16 cellular contexts compared by ENCODE assay signal in genomic region chr9:133592731-133593409, GRCh38. TPM values are rescaled to one million over a fixed set of nuclear protein-coding genes. Genes with fewer than 3 reads are reported as not detected.
DNase-seq lines count a peak whose midpoint lies in the region; ATAC-seq and TF ChIP-seq lines count a peak whose summit lies in the region.
"Had no signal": no experiment of that assay in that cellular context is flagged by ENCODE, and none has a peak within 500 bp of the region (broad histone marks: within the 10 kb centered on the region; RNA-seq: fewer than 3 reads in every experiment).

No MANE protein-coding gene starts in this region.

- H3K4me2 ChIP-seq in IMR-90 (ENCODE audit: low read depth, low read length) = no peak overlapping the region
- H3K4me2 ChIP-seq: smooth muscle cell had no signal

- peaks cover 14 to 41% of the 10 kb centered on the region in 2 donors for H3K27me3 Mint-ChIP-seq in effector memory CD8-positive, alpha-beta T cell
- H3K27me3 Mint-ChIP-seq: activated naive CD8-positive, alpha-beta T cell treated with anti-CD3 and anti-CD28 coated beads, Interleukin-2, amount 10 ng/mL, durations not matched to agents 7 days and 5 days had no signal

- H3K4me1 ChIP-seq in IMR-90 (ENCODE audit: control insufficient read depth, insufficient read depth, low read length) (no peaks in the 10 kb centered on the region), right lobe of liver (no peaks in the 10 kb centered on the region)
- H3K4me1 ChIP-seq: left ventricle myocardium inferior had no signal

- H2AK9ac ChIP-seq in IMR-90 (replicated peaks; ENCODE audit: low read depth, low read length, poor library complexity) = no peak overlapping the region

- no peak overlapping the region for H3K14ac ChIP-seq in IMR-90 (replicated peaks; ENCODE audit: low read depth, low read length)

- no peak overlapping the region for H2AFZ ChIP-seq in IMR-90 (replicated peaks; ENCODE audit: low read length, poor library complexity)

- no peak overlapping the region for H3K27ac Mint-ChIP-seq in effector memory CD8-positive, alpha-beta T cell
- H3K27ac Mint-ChIP-seq: activated naive CD8-positive, alpha-beta T cell treated with anti-CD3 and anti-CD28 coated beads, Interleukin-2, amount 10 ng/mL, durations not matched to agents 7 days and 5 days; nephron progenitor cell; T-cell had no signal

- no peaks in the 10 kb centered on the region for H3K36me3 ChIP-seq in IMR-90 (ENCODE audit: control insufficient read depth, insufficient read depth, low read length)
- no peaks in the 10 kb centered on the region for H3K36me3 ChIP-seq in right lobe of liver
- H3K36me3 ChIP-seq: left ventricle myocardium inferior, thoracic aorta had no signal

- 72% methylated on average over 7 of the region's 17 CpGs; no CpG with 5 or more reads in 1 of the 2 experiments for WGBS in IMR-90 (ENCODE audit: extremely low coverage in 2 of 2, insufficient read length in 1 of 2), 2 experiments
- no CpG with 5 or more reads among the region's 17 CpGs for WGBS in right lobe of liver (ENCODE audit: insufficient coverage, low coverage, low lambda C conversion rate, missing lambda C conversion rate)

- no peak overlapping the region for H3K18ac ChIP-seq in IMR-90 (ENCODE audit: low read depth, low read length)

- no peak overlapping the region for H2BK120ac ChIP-seq in IMR-90 (ENCODE audit: low read depth, low read length)

- no peak overlapping the region for H2BK15ac ChIP-seq in IMR-90 (ENCODE audit: low read depth, low read length)

- intact Hi-C loops in IMR-90 (cut with micrococcal nuclease) = no loop called here
- intact Hi-C loops in right lobe of liver (cut with DNase I) = no loop called here

- no peaks in the 10 kb centered on the region for H3K36me3 Mint-ChIP-seq in effector memory CD8-positive, alpha-beta T cell (ENCODE audit: insufficient read depth)
- H3K36me3 Mint-ChIP-seq: activated naive CD8-positive, alpha-beta T cell treated with anti-CD3 and anti-CD28 coated beads, Interleukin-2, amount 10 ng/mL, durations not matched to agents 7 days and 5 days had no signal

- H3K56ac ChIP-seq in IMR-90 (ENCODE audit: extremely low read depth, insufficient read depth, low read length) = no peak overlapping the region

- ATAC-seq in IMR-90 (ENCODE audit: low read depth) = no peak
- ATAC-seq in right lobe of liver = peak in 2 of 4 donors; percentile 21 to 30
- ATAC-seq in GM21390 (IDR thresholded peaks at IDR 0.05; ENCODE audit: unreplicated experiment) = no peak
- no peak for ATAC-seq in effector memory CD8-positive, alpha-beta T cell (replicated peaks)
- ATAC-seq: T-cell had no signal

- H3K4me3 Mint-ChIP-seq in effector memory CD8-positive, alpha-beta T cell = no peak overlapping the region
- H3K4me3 Mint-ChIP-seq: activated naive CD8-positive, alpha-beta T cell treated with anti-CD3 and anti-CD28 coated beads, Interleukin-2, amount 10 ng/mL, durations not matched to agents 7 days and 5 days; nephron progenitor cell; T-cell had no signal

- peak; percentile 29; the same call in 1 of the 2 replicates for TF ChIP-seq RAD21 in IMR-90 (IDR thresholded peaks at IDR 0.05; ENCODE audit: low read length)

- no peak overlapping the region for H3K4ac ChIP-seq in IMR-90 (ENCODE audit: low read depth, low read length)

- H3K27me3 ChIP-seq in IMR-90 (ENCODE audit: control insufficient read depth, insufficient read depth, low read length) (peaks cover 10% of the 10 kb centered on the region; the same call in 1 of the 2 replicates), right lobe of liver (no peaks in the 10 kb centered on the region)

- H3K27ac ChIP-seq in IMR-90 (ENCODE audit: insufficient read depth, low read length) = no peak overlapping the region
- no peak overlapping the region for H3K27ac ChIP-seq in right lobe of liver
- H3K27ac ChIP-seq: 22Rv1, left ventricle myocardium inferior, thoracic aorta had no signal

- no peak overlapping the region for H3K4me3 ChIP-seq in IMR-90 (ENCODE audit: insufficient read depth, low read depth, low read length)
- H3K4me3 ChIP-seq in right lobe of liver = no peak overlapping the region
- H3K4me3 ChIP-seq: left ventricle myocardium inferior, smooth muscle cell, thoracic aorta had no signal

- H3K9me3 ChIP-seq in IMR-90 (ENCODE audit: control insufficient read depth, insufficient read depth, low read length) = peaks cover 15% of the 10 kb centered on the region
- no peaks in the 10 kb centered on the region for H3K9me3 ChIP-seq in right lobe of liver

- no peak overlapping the region for H4K5ac ChIP-seq in IMR-90 (ENCODE audit: low read depth, low read length)

- in situ Hi-C loops in IMR-90 (cut with MboI; ENCODE audit: low sequenced_read_pairs) = no loop called here

- H4K91ac ChIP-seq in IMR-90 (ENCODE audit: insufficient read depth, low read depth, low read length) = no peak overlapping the region

- no peaks in the 10 kb centered on the region for H3K9me1 ChIP-seq in IMR-90 (ENCODE audit: insufficient read depth, low read length)

- H3K23ac ChIP-seq in IMR-90 (ENCODE audit: low read depth, low read length) = no peak overlapping the region

- H2BK5ac ChIP-seq in IMR-90 (ENCODE audit: low read depth, low read length, poor library complexity, severe bottlenecking) = no peak overlapping the region

- BruUV-seq in IMR-90 (replicated peaks; lab: Mats Ljungman, UMichigan) = no TSS peak

- no peaks in the 10 kb centered on the region for H3K79me1 ChIP-seq in IMR-90 (ENCODE audit: low read depth in 1 of 2, low read length in 2 of 2)

- peaks cover 4 to 21% of the 10 kb centered on the region in 2 donors for H3K9me3 Mint-ChIP-seq in effector memory CD8-positive, alpha-beta T cell

- no peak overlapping the region for H4K8ac ChIP-seq in IMR-90 (ENCODE audit: low read depth in 2 of 2, low read length in 2 of 2)

- TF ChIP-seq CTCF in IMR-90 (conservative IDR thresholded peaks at IDR 0.05; ENCODE audit: low read depth, low read length) (0 out of 2 replicates have a peak, but pooled peaks have one; percentile 19), right lobe of liver (IDR thresholded peaks at IDR 0.05) (peak in 3 of 4 donors; percentile 11 to 16 (median 13))

- POLR2A ChIA-PET in IMR-90 (lab: Charles Lee; ENCODE audit: unreplicated experiment) = no interaction called here

- H2AK5ac ChIP-seq in IMR-90 (ENCODE audit: low read depth, low read length) = no peak overlapping the region

- no peaks in the 10 kb centered on the region; the same call in 1 of the 2 replicates for H4K20me1 ChIP-seq in IMR-90 (ENCODE audit: insufficient read depth, low read length)

- no peak overlapping the region for H2BK20ac ChIP-seq in IMR-90 (ENCODE audit: low read depth, low read length)

- no peak for TF ChIP-seq POLR2A in IMR-90 (IDR thresholded peaks at IDR 0.05; ENCODE audit: low read depth, low read length)
- TF ChIP-seq POLR2A in right lobe of liver (IDR thresholded peaks at IDR 0.05) = no peak

- peaks cover 2 to 3% of the 10 kb centered on the region in 2 donors for H3K4me1 Mint-ChIP-seq in effector memory CD8-positive, alpha-beta T cell (ENCODE audit: low read depth in 2 of 2)
- H3K4me1 Mint-ChIP-seq: activated naive CD8-positive, alpha-beta T cell treated with anti-CD3 and anti-CD28 coated beads, Interleukin-2, amount 10 ng/mL, durations not matched to agents 7 days and 5 days; nephron progenitor cell; T-cell had no signal

- CTCF ChIA-PET in IMR-90 (lab: Yijun Ruan, JAX) = no interaction called here

- H3K9ac ChIP-seq in IMR-90 (ENCODE audit: low read depth, low read length) = no peak overlapping the region

- dilution Hi-C loops in IMR-90 (cut with HindIII; ENCODE audit: low sequenced_read_pairs, unreplicated experiment) = no loop called here

- DNase-seq in DMS53 (lab: John Stamatoyannopoulos, UW) = peak; percentile 24
- DNase-seq in DMS53 treated with DMSO at 0.1 percent for 48 hours (lab: John Stamatoyannopoulos, UW; ENCODE audit: unreplicated experiment) = no peak
- DNase-seq in IMR-90 = no peak
- DNase-seq in amniotic epithelial cell (ENCODE audit: low read depth) = peak; percentile 16
- DNase-seq in right lobe of liver = peak in 1 of 3 donors; percentile 17
- no peak for DNase-seq in kidney glomerular epithelial cell (lab: John Stamatoyannopoulos, UW)
- DNase-seq in effector memory CD8-positive, alpha-beta T cell = no peak
- DNase-seq: activated naive CD8-positive, alpha-beta T cell treated with anti-CD3 and anti-CD28 coated beads, Interleukin-2, amount 10 ng/mL, durations not matched to agents 7 days and 5 days; left ventricle myocardium inferior; NCI-H2029; nephron progenitor cell had no signal

TF ChIP-seq in IMR-90, 13 proteins besides CTCF, POLR2A, EP300 and RAD21:
- TF ChIP-seq RFX5 (IDR thresholded peaks at IDR 0.05; ENCODE audit: low read depth, low read length) (no peak), SMC3 (IDR thresholded peaks at IDR 0.05; ENCODE audit: low read depth, low read length) (peak; percentile 19; the same call in 1 of the 2 replicates)
TF ChIP-seq in IMR-90: peak in this region for 1.

RNA-seq across cellular contexts. Expression of gene FAM163B, which starts 16.3 kb away (rescaled TPM):
- not detected in 2 replicates for total RNA-seq in IMR-90 (2012; rRNA removed)
- polyA plus RNA-seq in IMR-90 (2012; rRNA removed) = not detected in 2 replicates
- not detected in 2 replicates for polyA plus RNA-seq in IMR-90 (2012; cell fraction: cytosol; rRNA removed)
- polyA plus RNA-seq in IMR-90 (2012; cell fraction: nucleus; rRNA removed; ENCODE audit: low replicate concordance) = not detected in 2 replicates
- 1 to 10 TPM; 1.6 to 5.8 (median 3.0) TPM for total RNA-seq in right lobe of liver
- total RNA-seq: activated naive CD8-positive, alpha-beta T cell treated with anti-CD3 and anti-CD28 coated beads, Interleukin-2, amount 10 ng/mL, durations not matched to agents 7 days and 5 days; left ventricle myocardium inferior; T-cell; thoracic aorta had no signal

RNA-seq across cellular contexts. Expression of gene DBH, which starts 43.3 kb away (rescaled TPM):
- total RNA-seq in IMR-90 (2012; rRNA removed) = not detected in 2 replicates
- polyA plus RNA-seq in IMR-90 (2012; rRNA removed) = not detected in 2 replicates
- not detected in 2 replicates for polyA plus RNA-seq in IMR-90 (2012; cell fraction: cytosol; rRNA removed)
- polyA plus RNA-seq in IMR-90 (2012; cell fraction: nucleus; rRNA removed; ENCODE audit: low replicate concordance) = not detected in 2 replicates
- 10 to 100 TPM in 1 of 6 experiments, 1 to 10 TPM in 5; 1.2 to 12.9 (median 5.7) TPM for total RNA-seq in right lobe of liver
- total RNA-seq: activated naive CD8-positive, alpha-beta T cell treated with anti-CD3 and anti-CD28 coated beads, Interleukin-2, amount 10 ng/mL, durations not matched to agents 7 days and 5 days; left ventricle myocardium inferior; smooth muscle cell; thoracic aorta had no signal

RNA-seq across cellular contexts. Expression of gene ADAMTSL2, which starts 58.4 kb away (rescaled TPM):
- total RNA-seq in IMR-90 (2012; rRNA removed) (not detected in 2 replicates), right lobe of liver (10 to 100 TPM in 3 of 6 experiments, 1 to 10 TPM in 3; 9.2 to 24.8 (median 12.7) TPM)
- polyA plus RNA-seq in IMR-90 (2012; rRNA removed) = not detected in 2 replicates
- polyA plus RNA-seq in IMR-90 (2012; cell fraction: cytosol; rRNA removed) = 0.02 TPM in 1 of 2 replicates, not detected in the other
- 0.04 TPM in 1 of 2 replicates, not detected in the other for polyA plus RNA-seq in IMR-90 (2012; cell fraction: nucleus; rRNA removed; ENCODE audit: low replicate concordance)

Comparison
In these comparisons a context has a peak if more than half of its experiments do, and no peak if none do; other contexts are left out.
1. DNase-seq: peak in DMS53 (single experiment) and amniotic epithelial cell (single experiment); none in DMS53 treated with DMSO at 0.1 percent for 48 hours (single experiment), IMR-90 (single experiment), kidney glomerular epithelial cell (single experiment) and effector memory CD8-positive, alpha-beta T cell (0 of 3).
2. RNA of gene ADAMTSL2, which starts 58.4 kb away (total RNA-seq): 9.2 to 24.8 TPM in right lobe of liver; not detected in IMR-90; every median in the first group is over 10 times any median in the second.